ENCODE assay signal across 8 cellular contexts in genomic region chr2:26846334-26846863, GRCh38. TPM values are rescaled to one million over a fixed set of nuclear protein-coding genes. Genes with fewer than 3 reads are reported as not detected.
DNase-seq lines count a peak whose midpoint lies in the region; ATAC-seq and TF ChIP-seq lines count a peak whose summit lies in the region.

No MANE protein-coding gene starts in this region.

- H3K4me1 ChIP-seq in MM.1S (ENCODE audit: low read length) (no peaks in the 10 kb centered on the region), RWPE2 (ENCODE audit: insufficient read depth, poor library complexity, severe bottlenecking) (no peaks in the 10 kb centered on the region), foreskin keratinocyte (no peaks in the 10 kb centered on the region)

- H3K9me3 ChIP-seq in MM.1S (replicated peaks; ENCODE audit: insufficient read depth, low read length), result no peaks in the 10 kb centered on the region
- no peaks in the 10 kb centered on the region for H3K9me3 ChIP-seq in RWPE2 (ENCODE audit: severe bottlenecking)

- no peak overlapping the region for H2AFZ ChIP-seq in MM.1S (ENCODE audit: low read length)

- H3K36me3 ChIP-seq in MM.1S (replicated peaks; ENCODE audit: insufficient read depth, low read length) (no peaks in the 10 kb centered on the region), RWPE2 (ENCODE audit: low read depth) (no peaks in the 10 kb centered on the region)

- no peaks in the 10 kb centered on the region for H3F3A ChIP-seq in MM.1S (ENCODE audit: insufficient read depth, low read length)

- TF ChIP-seq CTCF in MM.1S (IDR thresholded peaks at IDR 0.05; ENCODE audit: low read length) (peak; percentile 77), RWPE2 (IDR thresholded peaks at IDR 0.05; ENCODE audit: poor library complexity, severe bottlenecking) (peak; percentile 87), foreskin keratinocyte (conservative IDR thresholded peaks at IDR 0.05) (peak; percentile 90)

- no peaks in the 10 kb centered on the region for H3K79me2 ChIP-seq in MM.1S (ENCODE audit: low read length)

- no peaks in the 10 kb centered on the region for H3K9me2 ChIP-seq in MM.1S (replicated peaks; ENCODE audit: insufficient read depth, low read length)

- peak overlapping the region; percentile 70 for H3K4me2 ChIP-seq in MM.1S (ENCODE audit: low read depth, low read length)

- H3K27ac ChIP-seq in MM.1S (ENCODE audit: low read length) (no peak overlapping the region), RWPE2 (ENCODE audit: poor library complexity, severe bottlenecking) (no peak overlapping the region), foreskin keratinocyte (no peak overlapping the region), temporal lobe (ENCODE audit: low read depth, low read length) (peak overlapping the region; percentile 36)

- peak; percentile 72 for DNase-seq in EH (ENCODE audit: low read depth)
- DNase-seq in MM.1S, result peak; percentile 79
- no peak for DNase-seq in RWPE2 (ENCODE audit: low spot score)
- DNase-seq in activated effector memory CD4-positive, alpha-beta T cell treated with Interleukin-2 at 50 U/mL for 16 hours, result peak; percentile 29
- DNase-seq in foreskin keratinocyte, result peak in 1 of 2 donors; percentile 43
- DNase-seq in non-pigmented ciliary epithelial cell (ENCODE audit: low read depth), result peak; percentile 30

- no peak overlapping the region for H3K9ac ChIP-seq in MM.1S (ENCODE audit: low read length)

- peaks cover 82% of the 10 kb centered on the region for H3K27me3 ChIP-seq in MM.1S (replicated peaks; ENCODE audit: insufficient read depth, low read length)
- H3K27me3 ChIP-seq in RWPE2 (ENCODE audit: insufficient read depth, poor library complexity, severe bottlenecking), result peaks cover 68% of the 10 kb centered on the region
- H3K27me3 ChIP-seq in foreskin keratinocyte, result peaks cover 80% of the 10 kb centered on the region

- no peaks in the 10 kb centered on the region for H4K20me1 ChIP-seq in MM.1S (ENCODE audit: insufficient read depth, low read length)

- peak; percentile 73 for ATAC-seq in RWPE2 (ENCODE audit: low read depth)
- ATAC-seq in foreskin keratinocyte, result peak; percentile 59
- no peak for ATAC-seq in GM19324 (IDR thresholded peaks at IDR 0.05; ENCODE audit: low FRiP score, unreplicated experiment)

- no peak overlapping the region for H3K4me3 ChIP-seq in MM.1S (ENCODE audit: low read length)
- H3K4me3 ChIP-seq in RWPE2 (ENCODE audit: severe bottlenecking), result no peak overlapping the region

RNA-seq across cellular contexts. Expression of gene DPYSL5, which starts 1.5 kb away (rescaled TPM):
- total RNA-seq in foreskin keratinocyte (not detected in 2 replicates), temporal lobe (151 TPM)
- not detected in 2 replicates for polyA plus RNA-seq in foreskin keratinocyte

Comparison
In these comparisons a context has a peak if more than half of its experiments do, and no peak if none do; other contexts are left out.
1. RNA of gene DPYSL5, which starts 1.5 kb away (total RNA-seq): 151 TPM in temporal lobe (single experiment); not detected in foreskin keratinocyte; every median in the first group is over 100 times any median in the second.
2. Peak in every context shown above with its lines, with median percentiles within 50 percentile points of each other: CTCF ChIP-seq.